In genomic region chr10:34232481-34232880, GRCh38 we compare ENCODE assay signal across 1 cellular context.
TF ChIP-seq lines count a peak whose summit lies in the region.

No MANE protein-coding gene starts in this region.

TF ChIP-seq in HepG2, 621 proteins besides CTCF, POLR2A, EP300 and RAD21 (continued from another document):
- TF ChIP-seq, protein P1, sequence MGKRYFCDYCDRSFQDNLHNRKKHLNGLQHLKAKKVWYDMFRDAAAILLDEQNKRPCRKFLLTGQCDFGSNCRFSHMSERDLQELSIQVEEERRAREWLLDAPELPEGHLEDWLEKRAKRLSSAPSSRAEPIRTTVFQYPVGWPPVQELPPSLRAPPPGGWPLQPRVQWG (CRISPR knock-in tag; IDR thresholded peaks at IDR 0.05; ENCODE audit: borderline replicate concordance, low read depth): no peak
- TF ChIP-seq, protein P2, sequence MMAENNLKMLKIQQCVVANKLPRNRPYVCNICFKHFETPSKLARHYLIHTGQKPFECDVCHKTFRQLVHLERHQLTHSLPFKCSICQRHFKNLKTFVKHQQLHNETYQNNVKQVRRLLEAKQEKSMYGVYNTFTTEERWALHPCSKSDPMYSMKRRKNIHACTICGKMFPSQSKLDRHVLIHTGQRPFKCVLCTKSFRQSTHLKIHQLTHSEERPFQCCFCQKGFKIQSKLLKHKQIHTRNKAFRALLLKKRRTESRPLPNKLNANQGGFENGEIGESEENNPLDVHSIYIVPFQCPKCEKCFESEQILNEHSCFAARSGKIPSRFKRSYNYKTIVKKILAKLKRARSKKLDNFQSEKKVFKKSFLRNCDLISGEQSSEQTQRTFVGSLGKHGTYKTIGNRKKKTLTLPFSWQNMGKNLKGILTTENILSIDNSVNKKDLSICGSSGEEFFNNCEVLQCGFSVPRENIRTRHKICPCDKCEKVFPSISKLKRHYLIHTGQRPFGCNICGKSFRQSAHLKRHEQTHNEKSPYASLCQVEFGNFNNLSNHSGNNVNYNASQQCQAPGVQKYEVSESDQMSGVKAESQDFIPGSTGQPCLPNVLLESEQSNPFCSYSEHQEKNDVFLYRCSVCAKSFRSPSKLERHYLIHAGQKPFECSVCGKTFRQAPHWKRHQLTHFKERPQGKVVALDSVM (CRISPR knock-in tag; IDR thresholded peaks at IDR 0.05): peak; percentile 76; the same call in 1 of the 2 replicates
- TF ChIP-seq ZNF709 (CRISPR knock-in tag; IDR thresholded peaks at IDR 0.05): no peak
- TF ChIP-seq ZNF878 (CRISPR knock-in tag; IDR thresholded peaks at IDR 0.05): no peak
- TF ChIP-seq GZF1 (CRISPR knock-in tag; IDR thresholded peaks at IDR 0.05): no peak
- TF ChIP-seq SOX6 (IDR thresholded peaks at IDR 0.05): no peak
- peak; percentile 55; the same call in 1 of the 2 replicates for TF ChIP-seq SOX6 (CRISPR knock-in tag; IDR thresholded peaks at IDR 0.05)
- TF ChIP-seq CEBPG (CRISPR knock-in tag; IDR thresholded peaks at IDR 0.05): peak; percentile 82
- no peak for TF ChIP-seq XBP1 (CRISPR knock-in tag; IDR thresholded peaks at IDR 0.05)
